In genomic region chr3:126554560-126555525, GRCh38 we compare ENCODE assay signal across 26 cellular contexts. TPM values are rescaled to one million over a fixed set of nuclear protein-coding genes. Genes with fewer than 3 reads are reported as not detected.
DNase-seq lines count a peak whose midpoint lies in the region; ATAC-seq and TF ChIP-seq lines count a peak whose summit lies in the region.
"Had no signal": no experiment of that assay in that cellular context is flagged by ENCODE, and none has a peak within 500 bp of the region (broad histone marks: within the 10 kb centered on the region; RNA-seq: fewer than 3 reads in every experiment).

No MANE protein-coding gene starts in this region.

- H3K27ac ChIP-seq in upper lobe of right lung, result no peak overlapping the region
- H3K27ac ChIP-seq: right lobe of liver had no signal

- H3K27me3 Mint-ChIP-seq in activated T-cell treated with anti-CD3 and anti-CD28 coated beads, Interleukin-2, amount 50 U/mL, for 4 hours (ENCODE audit: low read depth), result peaks cover 5% of the 10 kb centered on the region
- H3K27me3 Mint-ChIP-seq in activated T-helper 2 cell treated with anti-CD3 and anti-CD28 coated beads, Interferon-gamma antibody, Interleukin-2, Interleukin-4, amounts not matched to agents 10 μg/mL and 5 μg/mL and 100 μg/mL, durations not matched to agents 14 hours and 24 hours and 36 hours (ENCODE audit: low read depth), result no peaks in the 10 kb centered on the region

- no peak overlapping the region for H3K4me3 ChIP-seq in upper lobe of right lung
- H3K4me3 ChIP-seq: GM12878, right lobe of liver had no signal

- H3K36me3 Mint-ChIP-seq in activated T-cell treated with anti-CD3 and anti-CD28 coated beads, Interleukin-2, amount 50 U/mL, for 4 hours (ENCODE audit: insufficient read depth), result no peaks in the 10 kb centered on the region
- H3K36me3 Mint-ChIP-seq in activated T-helper 2 cell treated with anti-CD3 and anti-CD28 coated beads, Interferon-gamma antibody, Interleukin-2, Interleukin-4, amounts not matched to agents 10 μg/mL and 5 μg/mL and 100 μg/mL, durations not matched to agents 14 hours and 24 hours and 36 hours (ENCODE audit: low read depth), result no peaks in the 10 kb centered on the region

- no peaks in the 10 kb centered on the region for H3K36me3 ChIP-seq in upper lobe of right lung
- H3K36me3 ChIP-seq: right lobe of liver had no signal

- H3K4me3 Mint-ChIP-seq in activated T-cell treated with anti-CD3 and anti-CD28 coated beads, Interleukin-2, amount 50 U/mL, for 4 hours, result no peak overlapping the region
- H3K4me3 Mint-ChIP-seq in activated T-helper 2 cell treated with anti-CD3 and anti-CD28 coated beads, Interferon-gamma antibody, Interleukin-2, Interleukin-4, amounts not matched to agents 10 μg/mL and 5 μg/mL and 100 μg/mL, durations not matched to agents 14 hours and 24 hours and 36 hours (ENCODE audit: low read depth), result no peak overlapping the region

- no peaks in the 10 kb centered on the region for H3K27me3 ChIP-seq in upper lobe of right lung
- H3K27me3 ChIP-seq: right lobe of liver had no signal

- no peaks in the 10 kb centered on the region for H3K9me3 ChIP-seq in upper lobe of right lung
- H3K9me3 ChIP-seq: right lobe of liver had no signal

- no peaks in the 10 kb centered on the region for H3K4me1 Mint-ChIP-seq in activated T-cell treated with anti-CD3 and anti-CD28 coated beads, Interleukin-2, amount 50 U/mL, for 4 hours (ENCODE audit: low read depth)
- H3K4me1 Mint-ChIP-seq in activated T-helper 2 cell treated with anti-CD3 and anti-CD28 coated beads, Interferon-gamma antibody, Interleukin-2, Interleukin-4, amounts not matched to agents 10 μg/mL and 5 μg/mL and 100 μg/mL, durations not matched to agents 14 hours and 24 hours and 36 hours (ENCODE audit: low read depth), result no peaks in the 10 kb centered on the region

- intact Hi-C loops in activated T-helper 2 cell treated with anti-CD3 and anti-CD28 coated beads, Interferon-gamma antibody, Interleukin-2, Interleukin-4, amounts not matched to agents 10 μg/mL and 5 μg/mL and 100 μg/mL, durations not matched to agents 14 hours and 24 hours and 36 hours (cut with micrococcal nuclease), result no loop called here
- intact Hi-C loops in upper lobe of right lung (cut with DNase I), result no loop called here

- ATAC-seq in activated T-cell treated with anti-CD3 and anti-CD28 coated beads, Interleukin-2, amount 50 U/mL, for 4 hours, result no peak
- ATAC-seq in upper lobe of right lung, result no peak
- ATAC-seq: GM12878 had no signal

- H3K27ac Mint-ChIP-seq in activated T-helper 2 cell treated with anti-CD3 and anti-CD28 coated beads, Interferon-gamma antibody, Interleukin-2, Interleukin-4, amounts not matched to agents 10 μg/mL and 5 μg/mL and 100 μg/mL, durations not matched to agents 14 hours and 24 hours and 36 hours, result no peak overlapping the region

- no peaks in the 10 kb centered on the region for H3K9me3 Mint-ChIP-seq in activated T-cell treated with anti-CD3 and anti-CD28 coated beads, Interleukin-2, amount 50 U/mL, for 4 hours
- H3K9me3 Mint-ChIP-seq in activated T-helper 2 cell treated with anti-CD3 and anti-CD28 coated beads, Interferon-gamma antibody, Interleukin-2, Interleukin-4, amounts not matched to agents 10 μg/mL and 5 μg/mL and 100 μg/mL, durations not matched to agents 14 hours and 24 hours and 36 hours, result no peaks in the 10 kb centered on the region

- peak; percentile 4 for DNase-seq in activated T-cell treated with anti-CD3 and anti-CD28 coated beads, Interleukin-2, amount 50 U/mL, for 1 hour
- no peak for DNase-seq in activated T-cell treated with anti-CD3 and anti-CD28 coated beads, Interleukin-2, amount 50 U/mL, for 4 hours
- DNase-seq in activated T-helper 2 cell treated with anti-CD3 and anti-CD28 coated beads, Interferon-gamma antibody, Interleukin-2, Interleukin-4, amounts not matched to agents 10 μg/mL and 5 μg/mL and 100 μg/mL, durations not matched to agents 14 hours and 24 hours and 36 hours (ENCODE audit: low spot score), result peak; percentile 4
- DNase-seq in mucosa of gallbladder (ENCODE audit: low spot score) (peak; percentile 7), upper lobe of right lung (peak; percentile 57), RPMI8226 (no peak), COR-L47 (lab: John Stamatoyannopoulos, UW) (no peak)
- DNase-seq in activated naive CD4-positive, alpha-beta T cell treated with anti-CD3 and anti-CD28 coated beads, Interleukin-2, amount 50 U/mL, for 16 hours, result no peak
- DNase-seq: C1 segment of cervical spinal cord; cerebellar nuclear complex; DMS 273 treated with DMSO at 0.1 percent for 48 hours; GF-D8; Kasumi-1; NCI-H1092 treated with DMSO at 0.1 percent for 48 hours; NCI-H2107; NCI-H524; SIG-M5; stimulated activated CD4-positive, alpha-beta T cell treated with anti-CD3 and anti-CD28 coated beads, Interleukin-1b, Interleukin-23, amount 100 ng/mL, for 48 hours had no signal

- TF ChIP-seq CTCF in upper lobe of right lung (IDR thresholded peaks at IDR 0.05), result no peak

- no peaks in the 10 kb centered on the region for H3K4me1 ChIP-seq in upper lobe of right lung
- H3K4me1 ChIP-seq: right lobe of liver had no signal

RNA-seq across cellular contexts. Expression of gene C3orf22, which starts 3.9 kb away (rescaled TPM):
- not detected for total RNA-seq in activated T-cell treated with anti-CD3 and anti-CD28 coated beads, Interleukin-2, amount 50 U/mL, for 4 hours
- total RNA-seq in activated T-helper 2 cell treated with anti-CD3 and anti-CD28 coated beads, Interferon-gamma antibody, Interleukin-2, Interleukin-4, amounts not matched to agents 10 μg/mL and 5 μg/mL and 100 μg/mL, durations not matched to agents 14 hours and 24 hours and 36 hours, result not detected in 2 replicates
- total RNA-seq in mucosa of gallbladder, result not detected
- total RNA-seq in upper lobe of right lung, result not detected
- total RNA-seq: A172; activated CD8-positive, alpha-beta memory T cell treated with anti-CD3 and anti-CD28 coated beads for 36 hours; astrocyte; GM12878; HT-29; kidney epithelial cell; right lobe of liver; T-helper 1 cell treated with Interleukin-12 subunit alpha and Interleukin-12 subunit beta and Interleukin-4 antibody, amounts not matched to agents 30 ng/mL and 1 ng/mL, for 36 hours had no signal

RNA-seq across cellular contexts. Expression of gene CHST13, which starts 30.9 kb away (rescaled TPM):
- total RNA-seq in activated T-cell treated with anti-CD3 and anti-CD28 coated beads, Interleukin-2, amount 50 U/mL, for 4 hours, result not detected
- 0.09 TPM in 1 of 2 replicates, not detected in the other for total RNA-seq in activated T-helper 2 cell treated with anti-CD3 and anti-CD28 coated beads, Interferon-gamma antibody, Interleukin-2, Interleukin-4, amounts not matched to agents 10 μg/mL and 5 μg/mL and 100 μg/mL, durations not matched to agents 14 hours and 24 hours and 36 hours
- 0.29 TPM for total RNA-seq in mucosa of gallbladder
- 0.64 TPM for total RNA-seq in upper lobe of right lung
- total RNA-seq: A172; activated CD8-positive, alpha-beta memory T cell treated with anti-CD3 and anti-CD28 coated beads for 36 hours; astrocyte; GM12878; kidney epithelial cell; T-helper 1 cell treated with Interleukin-12 subunit alpha and Interleukin-12 subunit beta and Interleukin-4 antibody, amounts not matched to agents 30 ng/mL and 1 ng/mL, for 36 hours had no signal

RNA-seq across cellular contexts. Expression of gene UROC1, which starts 37.3 kb away (rescaled TPM):
- not detected for total RNA-seq in activated T-cell treated with anti-CD3 and anti-CD28 coated beads, Interleukin-2, amount 50 U/mL, for 4 hours
- total RNA-seq in activated T-helper 2 cell treated with anti-CD3 and anti-CD28 coated beads, Interferon-gamma antibody, Interleukin-2, Interleukin-4, amounts not matched to agents 10 μg/mL and 5 μg/mL and 100 μg/mL, durations not matched to agents 14 hours and 24 hours and 36 hours, result not detected in 2 replicates
- total RNA-seq in mucosa of gallbladder (0.14 TPM), upper lobe of right lung (not detected)
- total RNA-seq: A172; activated CD8-positive, alpha-beta memory T cell treated with anti-CD3 and anti-CD28 coated beads for 36 hours; astrocyte; GM12878; HT-29; kidney epithelial cell; T-helper 1 cell treated with Interleukin-12 subunit alpha and Interleukin-12 subunit beta and Interleukin-4 antibody, amounts not matched to agents 30 ng/mL and 1 ng/mL, for 36 hours had no signal

Comparison
In these comparisons a context has a peak if more than half of its experiments do, and no peak if none do; other contexts are left out.
1. DNase-seq: peak in activated T-cell treated with anti-CD3 and anti-CD28 coated beads, Interleukin-2, amount 50 U/mL, for 1 hour (single experiment), activated T-helper 2 cell treated with anti-CD3 and anti-CD28 coated beads, Interferon-gamma antibody, Interleukin-2, Interleukin-4, amounts not matched to agents 10 μg/mL and 5 μg/mL and 100 μg/mL, durations not matched to agents 14 hours and 24 hours and 36 hours (single experiment), mucosa of gallbladder (single experiment) and upper lobe of right lung (single experiment); none in activated T-cell treated with anti-CD3 and anti-CD28 coated beads, Interleukin-2, amount 50 U/mL, for 4 hours (single experiment), activated naive CD4-positive, alpha-beta T cell treated with anti-CD3 and anti-CD28 coated beads, Interleukin-2, amount 50 U/mL, for 16 hours (single experiment), RPMI8226 (single experiment) and COR-L47 (single experiment).